In the genomic region with DNA sequence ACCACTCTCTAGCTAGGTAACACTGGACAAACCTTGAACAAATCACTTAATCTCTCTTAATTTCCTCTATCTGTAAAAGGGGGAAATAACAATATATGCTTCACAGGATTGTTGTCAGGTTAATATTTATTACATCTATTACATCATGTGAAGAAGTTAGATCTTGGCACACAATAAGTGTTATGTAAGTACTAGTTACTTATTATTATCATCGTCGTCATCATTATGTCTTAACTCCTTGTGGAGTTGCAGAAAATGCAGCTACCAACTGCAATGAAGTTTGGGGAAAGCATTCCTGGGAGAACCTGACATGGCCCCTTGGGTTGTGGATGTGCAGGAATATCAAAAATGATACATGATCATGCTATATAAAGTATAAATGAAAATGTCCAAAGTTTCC, we compare ENCODE assay signal across 21 cellular contexts. TPM values are rescaled to one million over a fixed set of nuclear protein-coding genes. Genes with fewer than 3 reads are reported as not detected.
A peak's percentile ranks its signal among the peaks of the same experiment; 100 is the strongest.
DNase-seq lines count a peak whose midpoint lies in the region; ATAC-seq and TF ChIP-seq lines count a peak whose summit lies in the region.
"Had no signal": no experiment of that assay in that cellular context is flagged by ENCODE, and none has a peak within 500 bp of the region (broad histone marks: within the 10 kb centered on the region; RNA-seq: fewer than 3 reads in every experiment).

No MANE protein-coding gene starts in this region.

- no peaks in the 10 kb centered on the region for H3K9me3 Mint-ChIP-seq in IgD-negative memory B cell
- H3K9me3 Mint-ChIP-seq in stimulated activated memory B cell treated with anti-CD40 and anti-IgM and Interleukin-4, amounts not matched to agents 10 μg/mL and 1 μg/mL and 100 μg/mL, for 72 hours: no peaks in the 10 kb centered on the region
- H3K9me3 Mint-ChIP-seq: HFFc6, T-cell had no signal

- no peak for TF ChIP-seq CTCF in epithelial cell of proximal tubule (conservative IDR thresholded peaks at IDR 0.05; ENCODE audit: low read depth, low read length)

- peak overlapping the region in 3 of 4 donors; percentile 49 to 72 (median 67) for H3K4me3 Mint-ChIP-seq in IgD-negative memory B cell
- H3K4me3 Mint-ChIP-seq in stimulated activated memory B cell treated with anti-CD40 and anti-IgM and Interleukin-4, amounts not matched to agents 10 μg/mL and 1 μg/mL and 100 μg/mL, for 72 hours: no peak overlapping the region
- H3K4me3 Mint-ChIP-seq: CD14-positive monocyte, HFFc6, T-cell had no signal

- H3K4me1 Mint-ChIP-seq in IgD-negative memory B cell: peaks cover 41 to 52% (median 42%) of the 10 kb centered on the region in 3 donors
- peaks cover 63% of the 10 kb centered on the region for H3K4me1 Mint-ChIP-seq in stimulated activated memory B cell treated with anti-CD40 and anti-IgM and Interleukin-4, amounts not matched to agents 10 μg/mL and 1 μg/mL and 100 μg/mL, for 72 hours

- H3K27ac Mint-ChIP-seq in IgD-negative memory B cell: peak overlapping the region in 2 of 3 donors; percentile 66 to 78
- peak overlapping the region; percentile 53 for H3K27ac Mint-ChIP-seq in stimulated activated memory B cell treated with anti-CD40 and anti-IgM and Interleukin-4, amounts not matched to agents 10 μg/mL and 1 μg/mL and 100 μg/mL, for 72 hours
- H3K27ac Mint-ChIP-seq: HFFc6, T-cell had no signal

- H3K36me3 Mint-ChIP-seq in IgD-negative memory B cell: peaks cover 7% of the 10 kb centered on the region
- no peaks in the 10 kb centered on the region for H3K36me3 Mint-ChIP-seq in stimulated activated memory B cell treated with anti-CD40 and anti-IgM and Interleukin-4, amounts not matched to agents 10 μg/mL and 1 μg/mL and 100 μg/mL, for 72 hours
- H3K36me3 Mint-ChIP-seq: CD14-positive monocyte, T-cell had no signal

- no peak for ATAC-seq in stimulated activated memory B cell treated with anti-CD40 and anti-IgM and Interleukin-4, amounts not matched to agents 10 μg/mL and 1 μg/mL and 100 μg/mL, for 72 hours
- no peak for ATAC-seq in HG03175 (IDR thresholded peaks at IDR 0.05; ENCODE audit: unreplicated experiment)
- ATAC-seq: GM12878, T-cell had no signal

- no peaks in the 10 kb centered on the region for H3K27me3 Mint-ChIP-seq in IgD-negative memory B cell
- no peaks in the 10 kb centered on the region for H3K27me3 Mint-ChIP-seq in stimulated activated memory B cell treated with anti-CD40 and anti-IgM and Interleukin-4, amounts not matched to agents 10 μg/mL and 1 μg/mL and 100 μg/mL, for 72 hours

- peak; percentile 47 for DNase-seq in NOMO-1 treated with DMSO at 0.1 percent for 48 hours (lab: John Stamatoyannopoulos, UW; ENCODE audit: unreplicated experiment)
- DNase-seq in NOMO-1 treated with dmso at 0.1 percent for 144 hours (lab: John Stamatoyannopoulos, UW; ENCODE audit: unreplicated experiment): no peak
- peak; percentile 67 for DNase-seq in epithelial cell of proximal tubule (ENCODE audit: low read depth)
- no peak for DNase-seq in NCI-H187 treated with DMSO at 0.1 percent for 48 hours (lab: John Stamatoyannopoulos, UW)
- no peak for DNase-seq in NCI-H1930 (lab: John Stamatoyannopoulos, UW)
- DNase-seq: AML-193, DMS79 treated with DMSO at 0.1 percent for 48 hours, H7, NCI-H1694, NCI-H446, NCI-H526, SIG-M5, SK-N-SH, T-cell had no signal

- no peak overlapping the region for H3K4me3 ChIP-seq in epithelial cell of proximal tubule (ENCODE audit: low read depth, low read length)
- H3K4me3 ChIP-seq: GM12878 had no signal

RNA-seq across cellular contexts. Expression of a gene that starts 4.8 kb away (rescaled TPM):
- 1,651 TPM for polyA plus RNA-seq in IgD-negative memory B cell
- total RNA-seq in epithelial cell of proximal tubule: 0.29 TPM in 1 of 2 replicates, not detected in the other
- total RNA-seq: H7, HT1080 had no signal

RNA-seq across cellular contexts. Expression of a gene that starts 17.2 kb away (rescaled TPM):
- 15.9 TPM for polyA plus RNA-seq in IgD-negative memory B cell
- total RNA-seq in epithelial cell of proximal tubule: 28.0 and 29.0 TPM in 2 replicates

RNA-seq across cellular contexts. Expression of a gene that starts 42.5 kb away (rescaled TPM):
- polyA plus RNA-seq in IgD-negative memory B cell: 1.7 TPM
- 0.14 and 0.23 TPM in 2 replicates for total RNA-seq in epithelial cell of proximal tubule
- total RNA-seq: H7, HT1080, T-cell had no signal
- polyA plus RNA-seq: CD14-positive monocyte had no signal

RNA-seq across cellular contexts. Expression of a gene that starts 50.7 kb away (rescaled TPM):
- 16.8 TPM for polyA plus RNA-seq in IgD-negative memory B cell
- 22.9 and 24.9 TPM in 2 replicates for total RNA-seq in epithelial cell of proximal tubule

Comparison
In these comparisons a context has a peak if more than half of its experiments do, and no peak if none do; other contexts are left out.
1. DNase-seq: peak in NOMO-1 treated with DMSO at 0.1 percent for 48 hours (single experiment) and epithelial cell of proximal tubule (single experiment); none in NOMO-1 treated with dmso at 0.1 percent for 144 hours (single experiment), NCI-H187 treated with DMSO at 0.1 percent for 48 hours (single experiment) and NCI-H1930 (0 of 2).